14 cellular contexts compared by ENCODE assay signal in genomic region chr11:131893103-131893502, GRCh38.
A peak's percentile ranks its signal among the peaks of the same experiment; 100 is the strongest.
DNase-seq lines count a peak whose midpoint lies in the region; ATAC-seq and TF ChIP-seq lines count a peak whose summit lies in the region.
"Had no signal": no experiment of that assay in that cellular context is flagged by ENCODE, and none has a peak within 500 bp of the region (broad histone marks: within the 10 kb centered on the region; RNA-seq: fewer than 3 reads in every experiment).

No MANE protein-coding gene starts in this region.

- DNase-seq in COLO829 (ENCODE audit: low spot score) (no peak), superior temporal gyrus (ENCODE audit: extremely low spot score) (no peak)
- no peak for DNase-seq in CD4-positive, alpha-beta T cell
- no peak for DNase-seq in effector memory CD8-positive, alpha-beta T cell
- DNase-seq: MG63; NCI-H345; Right ventricle myocardium superior; stimulated activated CD4-positive, alpha-beta T cell treated with anti-CD3 and anti-CD28 coated beads, Interleukin-4, amount 100 ng/mL, for 1 hour; stomach; WERI-Rb-1 had no signal

- CTCF ChIA-PET in CD4-positive, alpha-beta T cell (lab: Charles Lee): no interaction called here

- H3K9me3 ChIP-seq in CD4-positive, alpha-beta T cell (ENCODE audit: control insufficient read depth, low read length): no peaks in the 10 kb centered on the region
- H3K9me3 ChIP-seq: stomach had no signal

- no peak for TF ChIP-seq CTCF in CD4-positive, alpha-beta T cell (IDR thresholded peaks at IDR 0.05)

- H3K4me1 Mint-ChIP-seq in CD4-positive, alpha-beta T cell (ENCODE audit: low read depth): no peaks in the 10 kb centered on the region
- no peaks in the 10 kb centered on the region for H3K4me1 Mint-ChIP-seq in effector memory CD8-positive, alpha-beta T cell (ENCODE audit: low read depth in 2 of 2)

- H3K27me3 Mint-ChIP-seq in CD4-positive, alpha-beta T cell: no peaks in the 10 kb centered on the region
- H3K27me3 Mint-ChIP-seq in effector memory CD8-positive, alpha-beta T cell: no peaks in the 10 kb centered on the region

- intact Hi-C loops in CD4-positive, alpha-beta T cell (cut with DNase I, micrococcal nuclease): no loop called here

- H3K36me3 Mint-ChIP-seq in CD4-positive, alpha-beta T cell (ENCODE audit: low read depth): no peaks in the 10 kb centered on the region
- H3K36me3 Mint-ChIP-seq in effector memory CD8-positive, alpha-beta T cell (ENCODE audit: insufficient read depth): no peaks in the 10 kb centered on the region

- H3K27ac ChIP-seq in CD4-positive, alpha-beta T cell (ENCODE audit: low read depth, low read length): no peak overlapping the region
- H3K27ac ChIP-seq: stomach, WERI-Rb-1 had no signal

- no peaks in the 10 kb centered on the region for H3K9me3 Mint-ChIP-seq in CD4-positive, alpha-beta T cell
- H3K9me3 Mint-ChIP-seq in effector memory CD8-positive, alpha-beta T cell: peaks cover 2 to 11% of the 10 kb centered on the region in 2 donors

- H3K27me3 ChIP-seq in CD4-positive, alpha-beta T cell (ENCODE audit: control insufficient read depth, insufficient read depth, low read length): no peaks in the 10 kb centered on the region
- H3K27me3 ChIP-seq: MG63, stomach had no signal

- H3K27ac Mint-ChIP-seq in CD4-positive, alpha-beta T cell: no peak overlapping the region
- H3K27ac Mint-ChIP-seq in effector memory CD8-positive, alpha-beta T cell: no peak overlapping the region

- no peak overlapping the region for H3K4me3 Mint-ChIP-seq in CD4-positive, alpha-beta T cell
- H3K4me3 Mint-ChIP-seq in effector memory CD8-positive, alpha-beta T cell: no peak overlapping the region

- ATAC-seq in GM18505 (IDR thresholded peaks at IDR 0.05; ENCODE audit: unreplicated experiment): peak; percentile 85
- peak; percentile 81 for ATAC-seq in GM19463 (IDR thresholded peaks at IDR 0.05; ENCODE audit: unreplicated experiment)
- ATAC-seq in HG02852 (IDR thresholded peaks at IDR 0.05; ENCODE audit: unreplicated experiment): peak; percentile 81
- ATAC-seq in HG03457 (IDR thresholded peaks at IDR 0.05; ENCODE audit: unreplicated experiment): peak; percentile 95
- ATAC-seq in CD4-positive, alpha-beta T cell (ENCODE audit: poor library complexity): no peak
- ATAC-seq in effector memory CD8-positive, alpha-beta T cell (replicated peaks): no peak

- no peak for TF ChIP-seq POLR2A in GM18505 (IDR thresholded peaks at IDR 0.05; ENCODE audit: borderline replicate concordance, extremely low read depth, insufficient read depth, insufficient read length)

- POLR2A ChIA-PET in CD4-positive, alpha-beta T cell (lab: Charles Lee): no interaction called here

Comparison
In these comparisons a context has a peak if more than half of its experiments do, and no peak if none do; other contexts are left out.
1. ATAC-seq: peak in GM18505 (single experiment), GM19463 (single experiment), HG02852 (single experiment) and HG03457 (single experiment); none in CD4-positive, alpha-beta T cell (single experiment) and effector memory CD8-positive, alpha-beta T cell (single experiment).